ENCODE assay signal across 27 cellular contexts in the genomic region with DNA sequence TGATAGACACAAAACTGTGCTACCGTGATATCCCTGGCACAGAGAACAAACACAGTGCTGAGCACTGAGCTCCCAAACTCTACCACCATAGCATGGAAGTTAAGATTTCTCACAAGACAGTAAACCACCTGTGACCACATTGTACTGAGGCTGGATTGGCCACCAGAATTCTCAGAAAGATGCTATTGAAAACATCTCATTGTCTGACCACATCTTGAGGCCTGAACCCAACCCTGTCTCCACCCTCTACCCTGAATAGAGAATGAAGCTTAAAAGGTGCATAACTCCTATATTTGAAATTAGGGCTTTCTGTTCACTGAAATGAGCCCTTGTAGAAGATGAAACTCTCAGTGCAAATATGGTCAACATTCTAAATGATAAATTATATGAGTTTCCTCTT.
"Had no signal": no experiment of that assay in that cellular context is flagged by ENCODE, and none has a peak within 500 bp of the region (broad histone marks: within the 10 kb centered on the region; RNA-seq: fewer than 3 reads in every experiment).

No MANE protein-coding gene starts in this region.

- FAIRE-seq: urothelium cell line had no signal

- ATAC-seq: stimulated activated effector memory CD8-positive, alpha-beta T cell treated with anti-CD3 and anti-CD28 coated beads, Interleukin-12 subunit alpha, Interleukin-12 subunit beta, amount 100 ng/mL, for 72 hours; stimulated activated memory B cell treated with anti-CD40 and anti-IgM and Interleukin-4, amounts not matched to agents 10 μg/mL and 1 μg/mL and 100 μg/mL, for 72 hours; stimulated activated naive B cell treated with anti-CD40 and anti-IgM and Interleukin-4, amounts not matched to agents 10 μg/mL and 1 μg/mL and 100 μg/mL, for 72 hours; stimulated activated naive CD8-positive, alpha-beta T cell treated with anti-CD3 and anti-CD28 coated beads, Interleukin-15, amount 100 ng/mL, for 72 hours; stimulated activated naive CD8-positive, alpha-beta T cell treated with anti-CD3 and anti-CD28 coated beads, Interleukin-15, Interleukin-2, amounts not matched to agents 100 U/mL and 50 U/mL, for 24 hours; upper lobe of right lung had no signal

- H3K27ac ChIP-seq: stomach, suprapubic skin, testis, thoracic aorta, thyroid gland, tibial artery, tibial nerve, transverse colon, upper lobe of left lung, upper lobe of right lung, uterus, vagina had no signal

- H3K9me3 ChIP-seq: stomach, suprapubic skin, testis, thoracic aorta, thyroid gland, tibial artery, tibial nerve, transverse colon, upper lobe of left lung, upper lobe of right lung, uterus, vagina had no signal

- DNase-seq: stimulated activated CD4-positive, alpha-beta T cell treated with anti-CD3 and anti-CD28 coated beads, Interleukin-2, amount 100 ng/mL, for 48 hours; stimulated activated CD4-positive, alpha-beta T cell treated with anti-CD3 and anti-CD28 coated beads, Interleukin-4, amount 100 ng/mL, for 1 hour; stimulated activated CD4-positive, alpha-beta T cell treated with anti-CD3 and anti-CD28 coated beads, Interleukin-4, amount 100 ng/mL, for 24 hours; stimulated activated CD4-positive, alpha-beta T cell treated with anti-CD3 and anti-CD28 coated beads, Interleukin-4, amount 100 ng/mL, for 4 hours; stimulated activated CD8-positive, alpha-beta memory T cell treated with anti-CD3 and anti-CD28 coated beads, Interleukin-4, amount 100 ng/mL, for 48 hours; stimulated activated naive B cell treated with anti-CD40 and anti-IgM and Interleukin-4, amounts not matched to agents 10 μg/mL and 1 μg/mL and 100 μg/mL, for 72 hours; stimulated activated naive CD4-positive, alpha-beta T cell; stimulated activated naive CD4-positive, alpha-beta T cell treated with Interleukin-2 at 50 U/mL for 16 hours; stimulated activated naive CD8-positive, alpha-beta T cell treated with anti-CD3 and anti-CD28 coated beads, Interleukin-15, amount 100 ng/mL, for 72 hours; stimulated activated naive CD8-positive, alpha-beta T cell treated with anti-CD3 and anti-CD28 coated beads, Interleukin-15, Interleukin-2, amounts not matched to agents 100 U/mL and 50 U/mL, for 24 hours; stomach; substantia nigra; testis; thyroid gland; tibial artery; transverse colon; trophoblast cell; upper lobe of left lung; upper lobe of right lung; uterus had no signal

- H3K27me3 ChIP-seq: stomach, suprapubic skin, testis, thyroid gland, tibial artery, tibial nerve, transverse colon, upper lobe of left lung, upper lobe of right lung, uterus, vagina had no signal

- H3K36me3 ChIP-seq: stomach, suprapubic skin, thoracic aorta, thyroid gland, tibial artery, tibial nerve, transverse colon, upper lobe of left lung, upper lobe of right lung, uterus, vagina had no signal

- H3K4me1 ChIP-seq: stomach, suprapubic skin, testis, thyroid gland, tibial artery, tibial nerve, transverse colon, upper lobe of left lung, upper lobe of right lung, uterus, vagina had no signal

- H3K4me3 ChIP-seq: stomach, suprapubic skin, testis, thoracic aorta, thyroid gland, tibial artery, tibial nerve, transverse colon, upper lobe of left lung, upper lobe of right lung, uterus, vagina had no signal
